ENCODE assay signal across 15 cellular contexts in the genomic region with DNA sequence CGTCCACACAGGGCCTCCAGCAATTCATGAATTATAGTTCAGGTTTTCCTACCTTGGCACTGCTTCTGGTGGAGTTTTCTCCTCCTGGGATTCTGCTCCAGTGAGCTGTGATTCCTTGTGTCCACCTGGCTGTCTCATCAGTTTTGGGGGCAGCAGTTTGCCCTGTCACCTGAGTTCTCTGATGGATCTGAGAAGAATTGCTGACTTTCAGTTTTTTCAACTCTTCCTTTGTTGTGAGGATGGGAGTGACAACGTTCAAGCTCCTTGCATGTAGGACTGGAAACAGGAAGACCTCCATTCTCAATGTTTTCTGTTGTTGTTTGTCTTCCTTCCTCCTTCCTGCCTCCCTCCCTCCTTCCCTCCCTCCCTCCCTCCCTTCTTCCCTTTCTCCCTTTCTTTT.
DNase-seq lines count a peak whose midpoint lies in the region; ATAC-seq, FAIRE-seq and TF ChIP-seq lines count a peak whose summit lies in the region.
"Had no signal": no experiment of that assay in that cellular context is flagged by ENCODE, and none has a peak within 500 bp of the region (broad histone marks: within the 10 kb centered on the region; RNA-seq: fewer than 3 reads in every experiment).

No MANE protein-coding gene starts in this region.

- no peaks in the 10 kb centered on the region for H3K4me1 ChIP-seq in K562 (replicated peaks in 1 of 2; ENCODE audit: control insufficient read depth in 2 of 2, insufficient read depth in 2 of 2, low read length in 2 of 2)
- no peaks in the 10 kb centered on the region for H3K4me1 ChIP-seq in mesendoderm (ENCODE audit: control insufficient read depth, low read depth, low read length)
- H3K4me1 ChIP-seq: Caco-2 had no signal

- H2BK5ac ChIP-seq in mesendoderm (ENCODE audit: low read length), result no peak overlapping the region

- DNase-seq in NCI-H82 (lab: John Stamatoyannopoulos, UW) (peak; percentile 21), NCI-H82 treated with DMSO at 0.1 percent for 48 hours (lab: John Stamatoyannopoulos, UW; ENCODE audit: unreplicated experiment) (no peak), K562 (ENCODE audit: extremely low read depth in 1 of 4, low spot score in 3 of 4) (no peak), mesendoderm (no peak), COR-L47 (lab: John Stamatoyannopoulos, UW) (no peak), amniotic stem cell (lab: John Stamatoyannopoulos, UW) (no peak)
- DNase-seq: ACHN; Caco-2; CD8-positive, alpha-beta T cell; GF-D8; GM23248 had no signal

- CTCF ChIA-PET in K562 (lab: Yijun Ruan, JAX; ENCODE audit: low intra/inter-chr PET ratio), result no interaction called here

- peak overlapping the region; percentile 82 for H4K8ac ChIP-seq in mesendoderm (ENCODE audit: low read depth, low read length)

- H4K5ac ChIP-seq in mesendoderm (ENCODE audit: low read length), result no peak overlapping the region

- H3K79me1 ChIP-seq in mesendoderm (ENCODE audit: low read length), result no peaks in the 10 kb centered on the region

- FAIRE-seq in K562 (lab: Jason Lieb, UNC), result no peak

- TF ChIP-seq EP300 in K562 (IDR thresholded peaks at IDR 0.05; ENCODE audit: low read length), result no peak

- H3K56ac ChIP-seq in mesendoderm (ENCODE audit: low read length), result no peak overlapping the region

- TF ChIP-seq RAD21 in K562 (CRISPR knock-in tag; conservative IDR thresholded peaks at IDR 0.05 in 1 of 2, IDR thresholded peaks at IDR 0.05 in 1 of 2), result no peak

- intact Hi-C loops in K562 (cut with micrococcal nuclease), result no loop called here

- no peaks in the 10 kb centered on the region for H3K79me2 ChIP-seq in K562 (ENCODE audit: control insufficient read depth, insufficient read depth, low read length)
- H3K79me2 ChIP-seq in mesendoderm (ENCODE audit: control insufficient read depth, insufficient read depth, low read length), result no peaks in the 10 kb centered on the region

- H3K27ac ChIP-seq in K562 (ENCODE audit: extremely low read depth, low read depth, low read length) (no peak overlapping the region), mesendoderm (ENCODE audit: low read depth, low read length) (no peak overlapping the region)
- H3K27ac ChIP-seq: 22Rv1, C4-2B, GM23248 had no signal

- H2AK5ac ChIP-seq in mesendoderm (ENCODE audit: low read length), result no peak overlapping the region

- 0% methylated on average over 1 of the region's 2 CpGs for WGBS in K562 (ENCODE audit: insufficient coverage, low coverage, missing lambda C conversion rate)
- no CpG with 5 or more reads among the region's 2 CpGs for WGBS in mesendoderm (ENCODE audit: extremely low coverage, insufficient coverage, low lambda C conversion rate)

- no TSS peak for BruUV-seq in K562 (replicated peaks; lab: Mats Ljungman, UMichigan)

- H2BK15ac ChIP-seq in mesendoderm (replicated peaks; ENCODE audit: low read depth), result no peak overlapping the region

- H3K18ac ChIP-seq in mesendoderm (ENCODE audit: low read length), result peak overlapping the region; percentile 88

- no peaks in the 10 kb centered on the region for H3K9me3 ChIP-seq in K562 (replicated peaks; ENCODE audit: control insufficient read depth, insufficient read depth, low read depth, low read length)
- H3K9me3 ChIP-seq: Caco-2, HAP-1 had no signal

- H2AFZ ChIP-seq in K562 (ENCODE audit: low read depth, low read length), result no peak overlapping the region
- H2AFZ ChIP-seq: GM23248 had no signal

- no peaks in the 10 kb centered on the region for H3K36me3 ChIP-seq in K562 (ENCODE audit: control insufficient read depth, insufficient read depth, low read length)
- H3K36me3 ChIP-seq in mesendoderm (ENCODE audit: control insufficient read depth, insufficient read depth, low read length), result no peaks in the 10 kb centered on the region
- H3K36me3 ChIP-seq: HAP-1 had no signal

- no peak for TF ChIP-seq CTCF in K562 (IDR thresholded peaks at IDR 0.05 in 2 of 3, conservative IDR thresholded peaks at IDR 0.05 in 1 of 3; ENCODE audit: insufficient read depth in 2 of 3, low read depth in 1 of 3, low read length in 3 of 3)

- TF ChIP-seq POLR2A in K562 (conservative IDR thresholded peaks at IDR 0.05), result no peak

- H3K9ac ChIP-seq in K562 (ENCODE audit: insufficient read depth in 1 of 2, low read depth in 2 of 2, low read length in 2 of 2), result no peak overlapping the region
- H3K9ac ChIP-seq in mesendoderm (ENCODE audit: low read length), result no peak overlapping the region
- H3K9ac ChIP-seq: GM23248 had no signal

- no peak for ATAC-seq in K562
- no peak for ATAC-seq in GM19035 (IDR thresholded peaks at IDR 0.05; ENCODE audit: unreplicated experiment)
- ATAC-seq: CD8-positive, alpha-beta T cell had no signal

- H3K27me3 ChIP-seq in K562 (ENCODE audit: control insufficient read depth in 2 of 2, insufficient read depth in 2 of 2, low read length in 2 of 2) (peaks cover 0 to 12% of the 10 kb centered on the region in 2 experiments; a peak in 1 of 5 replicates), mesendoderm (ENCODE audit: insufficient read depth, low read length, poor library complexity) (no peaks in the 10 kb centered on the region)

- H3K9me1 ChIP-seq in K562 (ENCODE audit: control insufficient read depth, insufficient read depth, low read length), result no peaks in the 10 kb centered on the region

- H4K20me1 ChIP-seq in K562 (replicated peaks; ENCODE audit: control insufficient read depth, insufficient read depth, low read length), result no peaks in the 10 kb centered on the region

- POLR2A ChIA-PET in K562 (lab: Yijun Ruan, JAX), result no interaction called here

- in situ Hi-C loops in K562 (cut with MboI), result no loop called here

- H3K4ac ChIP-seq in mesendoderm (ENCODE audit: low read depth, low read length), result no peak overlapping the region

- no peak overlapping the region for H3K23ac ChIP-seq in mesendoderm (ENCODE audit: low read length)

- H3K4me3 ChIP-seq in K562, result no peak overlapping the region
- no peak overlapping the region for H3K4me3 ChIP-seq in mesendoderm (ENCODE audit: low read length)
- H3K4me3 ChIP-seq: GM23248, HAP-1 had no signal

- no peak overlapping the region for H2BK120ac ChIP-seq in mesendoderm (ENCODE audit: low read depth, low read length)

- H3K4me2 ChIP-seq in K562 (ENCODE audit: insufficient read depth, low read length) (no peak overlapping the region), mesendoderm (ENCODE audit: low read length) (no peak overlapping the region)

TF ChIP-seq in K562, 482 proteins besides CTCF, POLR2A, EP300 and RAD21:
- TF ChIP-seq VEZF1 (CRISPR knock-in tag; IDR thresholded peaks at IDR 0.05) (no peak), ZNF316 (IDR thresholded peaks at IDR 0.05) (peak; percentile 73), ZNF239 (CRISPR knock-in tag; IDR thresholded peaks at IDR 0.05) (no peak), CREBBP (IDR thresholded peaks at IDR 0.05; ENCODE audit: low read depth, low read length) (no peak), C11orf30 (IDR thresholded peaks at IDR 0.05; ENCODE audit: low read depth) (peak; percentile 73), MAFG (tag; conservative IDR thresholded peaks at IDR 0.05) (peak; percentile 68), MAFF (IDR thresholded peaks at IDR 0.05; ENCODE audit: low read length) (peak; percentile 58), MAFK (IDR thresholded peaks at IDR 0.05; ENCODE audit: low read length) (peak; percentile 42)
- TF ChIP-seq, protein P1, sequence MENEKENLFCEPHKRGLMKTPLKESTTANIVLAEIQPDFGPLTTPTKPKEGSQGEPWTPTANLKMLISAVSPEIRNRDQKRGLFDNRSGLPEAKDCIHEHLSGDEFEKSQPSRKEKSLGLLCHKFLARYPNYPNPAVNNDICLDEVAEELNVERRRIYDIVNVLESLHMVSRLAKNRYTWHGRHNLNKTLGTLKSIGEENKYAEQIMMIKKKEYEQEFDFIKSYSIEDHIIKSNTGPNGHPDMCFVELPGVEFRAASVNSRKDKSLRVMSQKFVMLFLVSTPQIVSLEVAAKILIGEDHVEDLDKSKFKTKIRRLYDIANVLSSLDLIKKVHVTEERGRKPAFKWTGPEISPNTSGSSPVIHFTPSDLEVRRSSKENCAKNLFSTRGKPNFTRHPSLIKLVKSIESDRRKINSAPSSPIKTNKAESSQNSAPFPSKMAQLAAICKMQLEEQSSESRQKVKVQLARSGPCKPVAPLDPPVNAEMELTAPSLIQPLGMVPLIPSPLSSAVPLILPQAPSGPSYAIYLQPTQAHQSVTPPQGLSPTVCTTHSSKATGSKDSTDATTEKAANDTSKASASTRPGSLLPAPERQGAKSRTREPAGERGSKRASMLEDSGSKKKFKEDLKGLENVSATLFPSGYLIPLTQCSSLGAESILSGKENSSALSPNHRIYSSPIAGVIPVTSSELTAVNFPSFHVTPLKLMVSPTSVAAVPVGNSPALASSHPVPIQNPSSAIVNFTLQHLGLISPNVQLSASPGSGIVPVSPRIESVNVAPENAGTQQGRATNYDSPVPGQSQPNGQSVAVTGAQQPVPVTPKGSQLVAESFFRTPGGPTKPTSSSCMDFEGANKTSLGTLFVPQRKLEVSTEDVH (IDR thresholded peaks at IDR 0.05; ENCODE audit: low read depth, partially characterized antibody), result no peak
